In genomic region chr3:153163349-153164008, GRCh38 we compare ENCODE assay signal across 8 cellular contexts. TPM values are rescaled to one million over a fixed set of nuclear protein-coding genes. Genes with fewer than 3 reads are reported as not detected.
DNase-seq lines count a peak whose midpoint lies in the region; ATAC-seq lines count a peak whose summit lies in the region.

No MANE protein-coding gene starts in this region.

- peak overlapping the region; percentile 96 for H3K4me3 Mint-ChIP-seq in activated naive CD8-positive, alpha-beta T cell treated with anti-CD3 and anti-CD28 coated beads for 36 hours
- peak overlapping the region; percentile 99 to 100 for H3K4me3 Mint-ChIP-seq in stimulated activated naive B cell treated with anti-CD40 and anti-IgM and Interleukin-4, amounts not matched to agents 10 μg/mL and 1 μg/mL and 100 μg/mL, for 72 hours

- H3K4me2 ChIP-seq in BLaER1 treated with 17β-estradiol and CSF1 and Interleukin-3, amounts not matched to agents 10 nM and 100 nM = peak overlapping the region; percentile 84 to 98 (median 92)

- no peak for DNase-seq in activated naive CD8-positive, alpha-beta T cell treated with anti-CD3 and anti-CD28 coated beads for 36 hours
- no peak for DNase-seq in stimulated activated naive B cell treated with anti-CD40 and anti-IgM and Interleukin-4, amounts not matched to agents 10 μg/mL and 1 μg/mL and 100 μg/mL, for 72 hours
- no peak for DNase-seq in posterior vena cava (ENCODE audit: low spot score)
- DNase-seq in NCI-H446 treated with DMSO at 0.1 percent for 48 hours (lab: John Stamatoyannopoulos, UW) = no peak

- peaks cover 6 to 49% (median 17%) of the 10 kb centered on the region in 11 experiments; a peak in 13 of 22 replicates for H3K36me3 ChIP-seq in BLaER1 treated with 17β-estradiol and CSF1 and Interleukin-3, amounts not matched to agents 10 nM and 100 nM
- H3K36me3 ChIP-seq in HUES48 (ENCODE audit: control insufficient read depth, insufficient read depth, low read length) = peaks cover 3% of the 10 kb centered on the region

- peaks cover 51 to 64% (median 62%) of the 10 kb centered on the region in 11 experiments for H4K20me1 ChIP-seq in BLaER1 treated with 17β-estradiol and CSF1 and Interleukin-3, amounts not matched to agents 10 nM and 100 nM

- H3K27me3 Mint-ChIP-seq in activated naive CD8-positive, alpha-beta T cell treated with anti-CD3 and anti-CD28 coated beads for 36 hours = no peaks in the 10 kb centered on the region
- H3K27me3 Mint-ChIP-seq in stimulated activated naive B cell treated with anti-CD40 and anti-IgM and Interleukin-4, amounts not matched to agents 10 μg/mL and 1 μg/mL and 100 μg/mL, for 72 hours = no peaks in the 10 kb centered on the region

- peak overlapping the region; percentile 90 to 96 (median 93) for H3K9ac ChIP-seq in BLaER1 treated with 17β-estradiol and CSF1 and Interleukin-3, amounts not matched to agents 10 nM and 100 nM
- H3K9ac ChIP-seq in HUES48 (ENCODE audit: low read depth, low read length) = peak overlapping the region; percentile 64

- peaks cover 31 to 54% (median 38%) of the 10 kb centered on the region in 10 experiments for H3K4me1 ChIP-seq in BLaER1 treated with 17β-estradiol and CSF1 and Interleukin-3, amounts not matched to agents 10 nM and 100 nM
- peaks cover 19% of the 10 kb centered on the region for H3K4me1 ChIP-seq in HUES48 (ENCODE audit: control insufficient read depth, insufficient read depth, low read length)

- H3K9me3 ChIP-seq in BLaER1 treated with 17β-estradiol and CSF1 and Interleukin-3, amounts not matched to agents 10 nM and 100 nM (replicated peaks in 1 of 11) = no peaks in the 10 kb centered on the region
- no peaks in the 10 kb centered on the region for H3K9me3 ChIP-seq in HUES48 (ENCODE audit: control insufficient read depth, insufficient read depth, low read length)
- no peaks in the 10 kb centered on the region for H3K9me3 ChIP-seq in iPS-18c (ENCODE audit: control insufficient read depth, insufficient read depth, low read length)

- H3K27ac Mint-ChIP-seq in activated naive CD8-positive, alpha-beta T cell treated with anti-CD3 and anti-CD28 coated beads for 36 hours = peak overlapping the region; percentile 91
- H3K27ac Mint-ChIP-seq in stimulated activated naive B cell treated with anti-CD40 and anti-IgM and Interleukin-4, amounts not matched to agents 10 μg/mL and 1 μg/mL and 100 μg/mL, for 72 hours = peak overlapping the region; percentile 81

- H3K4me1 Mint-ChIP-seq in activated naive CD8-positive, alpha-beta T cell treated with anti-CD3 and anti-CD28 coated beads for 36 hours = peaks cover 48% of the 10 kb centered on the region
- peaks cover 21 to 55% of the 10 kb centered on the region in 2 donors for H3K4me1 Mint-ChIP-seq in stimulated activated naive B cell treated with anti-CD40 and anti-IgM and Interleukin-4, amounts not matched to agents 10 μg/mL and 1 μg/mL and 100 μg/mL, for 72 hours

- H3K27me3 ChIP-seq in BLaER1 treated with 17β-estradiol and CSF1 and Interleukin-3, amounts not matched to agents 10 nM and 100 nM = no peaks in the 10 kb centered on the region
- peaks cover 6% of the 10 kb centered on the region; the same call in 1 of the 2 replicates for H3K27me3 ChIP-seq in HUES48 (ENCODE audit: control insufficient read depth, insufficient read depth, low read length)

- intact Hi-C loops in posterior vena cava (cut with DNase I) = loop anchor here (10.0 kb wide), 2 partner anchors 109 to 601 kb away; no protein-coding TSS in a partner anchor

- peak overlapping the region; percentile 70 to 94 (median 89) for H3K4me3 ChIP-seq in BLaER1 treated with 17β-estradiol and CSF1 and Interleukin-3, amounts not matched to agents 10 nM and 100 nM
- peak overlapping the region; percentile 82 for H3K4me3 ChIP-seq in HUES48 (ENCODE audit: low read depth, low read length)
- H3K4me3 ChIP-seq in iPS-18c (ENCODE audit: insufficient read depth, low read depth, low read length) = peak overlapping the region; percentile 89

- H3K27ac ChIP-seq in BLaER1 treated with 17β-estradiol and CSF1 and Interleukin-3, amounts not matched to agents 10 nM and 100 nM = peak overlapping the region; percentile 69 to 96 (median 93)
- no peak overlapping the region for H3K27ac ChIP-seq in HUES48 (ENCODE audit: low read depth, low read length)

- H3K36me3 Mint-ChIP-seq in activated naive CD8-positive, alpha-beta T cell treated with anti-CD3 and anti-CD28 coated beads for 36 hours = peaks cover 13% of the 10 kb centered on the region
- H3K36me3 Mint-ChIP-seq in stimulated activated naive B cell treated with anti-CD40 and anti-IgM and Interleukin-4, amounts not matched to agents 10 μg/mL and 1 μg/mL and 100 μg/mL, for 72 hours = peaks cover 24 to 38% of the 10 kb centered on the region in 2 donors

- H3K9me3 Mint-ChIP-seq in activated naive CD8-positive, alpha-beta T cell treated with anti-CD3 and anti-CD28 coated beads for 36 hours = no peaks in the 10 kb centered on the region
- no peaks in the 10 kb centered on the region for H3K9me3 Mint-ChIP-seq in stimulated activated naive B cell treated with anti-CD40 and anti-IgM and Interleukin-4, amounts not matched to agents 10 μg/mL and 1 μg/mL and 100 μg/mL, for 72 hours

- ATAC-seq in stimulated activated naive B cell treated with anti-CD40 and anti-IgM and Interleukin-4, amounts not matched to agents 10 μg/mL and 1 μg/mL and 100 μg/mL, for 72 hours (replicated peaks) = no peak
- ATAC-seq in esophagus mucosa = no peak

RNA-seq across cellular contexts. Expression of gene RAP2B, which starts 1.5 kb away (rescaled TPM):
- total RNA-seq in activated naive CD8-positive, alpha-beta T cell treated with anti-CD3 and anti-CD28 coated beads for 36 hours = 10 to 100 TPM; 12.4 to 12.7 TPM
- total RNA-seq in posterior vena cava (10 to 100 TPM; 10.7 to 14.1 TPM), esophagus mucosa (28.8 TPM)
